In the genomic region with DNA sequence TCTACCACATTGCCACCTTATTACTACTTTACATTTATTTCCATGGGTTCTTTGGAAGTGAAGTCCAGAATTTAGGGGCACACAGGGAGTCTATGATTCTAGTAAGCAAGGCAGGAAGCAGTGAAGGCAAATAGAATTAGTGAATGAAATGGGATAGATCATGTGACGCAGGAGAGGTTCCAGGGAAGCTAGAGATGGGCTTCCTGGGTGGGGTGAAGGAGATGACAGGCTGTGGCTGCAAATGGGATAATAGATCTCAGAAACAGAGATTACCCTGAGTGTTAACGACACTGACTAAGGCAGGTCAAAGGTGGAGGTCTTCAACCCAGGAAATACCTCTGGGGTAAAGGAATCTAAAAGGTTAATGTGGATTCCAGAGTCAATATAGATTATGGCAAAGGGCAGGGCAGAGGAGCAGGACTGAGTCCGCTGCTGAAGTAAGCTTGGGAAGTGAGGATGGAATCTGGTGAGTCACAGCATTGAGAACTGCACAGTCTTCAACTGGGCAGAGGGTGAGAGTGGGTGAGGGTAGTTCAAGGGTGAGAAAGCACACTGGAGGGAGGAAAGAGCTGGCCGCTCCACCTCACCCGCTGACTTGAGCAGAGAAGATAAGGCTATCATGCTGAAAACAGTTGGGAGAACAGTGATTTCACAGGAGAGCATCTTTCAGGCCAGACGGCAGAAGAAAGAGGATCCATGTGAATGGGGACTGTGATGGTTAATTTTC, we compare ENCODE assay signal across 15 cellular contexts.
DNase-seq lines count a peak whose midpoint lies in the region; ATAC-seq, FAIRE-seq and TF ChIP-seq lines count a peak whose summit lies in the region.
"Had no signal": no experiment of that assay in that cellular context is flagged by ENCODE, and none has a peak within 500 bp of the region (broad histone marks: within the 10 kb centered on the region; RNA-seq: fewer than 3 reads in every experiment).

No MANE protein-coding gene starts in this region.

- peak overlapping the region; percentile 13 for H3K27ac ChIP-seq in HUES48 (ENCODE audit: low read depth, low read length)

- FAIRE-seq in bronchial epithelial cell (lab: Jason Lieb, UNC) = peak; percentile 7
- FAIRE-seq: GM19239 had no signal

- no peaks in the 10 kb centered on the region for H3K9me3 ChIP-seq in HUES48 (ENCODE audit: control insufficient read depth, insufficient read depth, low read length)

- H3K36me3 ChIP-seq in HUES48 (ENCODE audit: control insufficient read depth, insufficient read depth, low read length) = no peaks in the 10 kb centered on the region
- no peaks in the 10 kb centered on the region for H3K36me3 ChIP-seq in bronchial epithelial cell (ENCODE audit: control insufficient read depth, insufficient read depth, low read length)
- no peaks in the 10 kb centered on the region for H3K36me3 ChIP-seq in H7 (replicated peaks; ENCODE audit: control insufficient read depth, insufficient read depth, low read length)

- H3K9ac ChIP-seq in HUES48 (ENCODE audit: low read depth, low read length) = no peak overlapping the region

- no peaks in the 10 kb centered on the region for H3K4me1 ChIP-seq in HUES48 (ENCODE audit: control insufficient read depth, insufficient read depth, low read length)

- no peak for ATAC-seq in GM21360 (IDR thresholded peaks at IDR 0.05; ENCODE audit: unreplicated experiment)
- ATAC-seq: activated CD8-positive, alpha-beta T cell treated with anti-CD3 and anti-CD28 coated beads for 36 hours had no signal

- H3K4me3 ChIP-seq in HUES48 (ENCODE audit: low read depth, low read length) = no peak overlapping the region
- H3K4me3 ChIP-seq in bronchial epithelial cell (ENCODE audit: low read depth, low read length) = no peak overlapping the region
- H3K4me3 ChIP-seq in H7 (ENCODE audit: insufficient read depth, low read depth, low read length) = no peak overlapping the region

- H3K27me3 ChIP-seq in HUES48 (ENCODE audit: control insufficient read depth, insufficient read depth, low read length) = no peaks in the 10 kb centered on the region
- no peaks in the 10 kb centered on the region for H3K27me3 ChIP-seq in bronchial epithelial cell (ENCODE audit: control insufficient read depth, insufficient read depth, low read length)
- no peaks in the 10 kb centered on the region for H3K27me3 ChIP-seq in H7 (ENCODE audit: control insufficient read depth, insufficient read depth, low read length)

- in situ Hi-C loops in KBM-7 (cut with MboI; ENCODE audit: low pct_unique_long_range_greater_than_20kb, low sequenced_read_pairs) = no loop called here

- no peak for TF ChIP-seq CTCF in bronchial epithelial cell (IDR thresholded peaks at IDR 0.05; ENCODE audit: insufficient read depth, low read length, severe bottlenecking)

- DNase-seq in AG08396 (ENCODE audit: low spot score) (peak; percentile 18), bronchial epithelial cell (ENCODE audit: low read depth) (no peak), kidney tubule cell (ENCODE audit: low spot score) (peak; percentile 85), KBM-7 (no peak), H7 (no peak)
- DNase-seq in activated effector memory CD4-positive, alpha-beta T cell treated with Interleukin-2 at 50 U/mL for 16 hours = no peak
- DNase-seq: activated CD8-positive, alpha-beta T cell treated with anti-CD3 and anti-CD28 coated beads for 36 hours; effector memory CD4-positive, alpha-beta T cell; NCI-H1092; NCI-H69; stimulated activated naive CD4-positive, alpha-beta T cell; SW 1271 had no signal

Comparison
In these comparisons a context has a peak if more than half of its experiments do, and no peak if none do; other contexts are left out.
1. DNase-seq: peak in AG08396 (single experiment) and kidney tubule cell (single experiment); none in bronchial epithelial cell (single experiment), KBM-7 (single experiment), activated effector memory CD4-positive, alpha-beta T cell treated with Interleukin-2 at 50 U/mL for 16 hours (single experiment) and H7 (single experiment).